In genomic region chr14:92794961-92795360, GRCh38 we compare ENCODE assay signal across 1 cellular context.
TF ChIP-seq lines count a peak whose summit lies in the region.

No MANE protein-coding gene starts in this region.

TF ChIP-seq in endothelial cell of umbilical vein, 7 proteins besides CTCF, POLR2A, EP300 and RAD21:
- no peak for TF ChIP-seq POLR2AphosphoS5 (IDR thresholded peaks at IDR 0.05; ENCODE audit: insufficient read depth, low read depth, low read length)
